17 cellular contexts compared by ENCODE assay signal in genomic region chr7:24733414-24734060, GRCh38. TPM values are rescaled to one million over a fixed set of nuclear protein-coding genes. Genes with fewer than 3 reads are reported as not detected.
A peak's percentile ranks its signal among the peaks of the same experiment; 100 is the strongest.
DNase-seq lines count a peak whose midpoint lies in the region; ATAC-seq and TF ChIP-seq lines count a peak whose summit lies in the region.
"Had no signal": no experiment of that assay in that cellular context is flagged by ENCODE, and none has a peak within 500 bp of the region (broad histone marks: within the 10 kb centered on the region; RNA-seq: fewer than 3 reads in every experiment).

No MANE protein-coding gene starts in this region.

- no peaks in the 10 kb centered on the region for H4K20me1 ChIP-seq in PC-9 (ENCODE audit: insufficient read depth)

- peak overlapping the region; percentile 79 for H3K14ac ChIP-seq in trophoblast cell (ENCODE audit: low read length)

- H3K4me3 ChIP-seq in PC-9 (no peak overlapping the region), trophoblast cell (ENCODE audit: low read depth, low read length) (no peak overlapping the region)
- H3K4me3 ChIP-seq: body of pancreas, spleen, stomach had no signal

- CTCF ChIA-PET in PC-9 (lab: Charles Lee): no interaction called here

- H4K8ac ChIP-seq in trophoblast cell (ENCODE audit: low read depth, low read length): peak overlapping the region; percentile 51

- POLR2A ChIA-PET in PC-9 (lab: Charles Lee; ENCODE audit: unreplicated experiment): no interaction called here

- H3K27me3 ChIP-seq in PC-9 (ENCODE audit: insufficient read depth, low read depth) (no peaks in the 10 kb centered on the region), trophoblast cell (ENCODE audit: insufficient read depth, low read length) (no peaks in the 10 kb centered on the region)
- H3K27me3 ChIP-seq: body of pancreas, stomach had no signal

- H3K4me2 ChIP-seq in PC-9 (0 out of 2 replicates have a peak overlapping the region, but pooled peaks have one; percentile 3), trophoblast cell (ENCODE audit: low read length) (no peak overlapping the region)

- peak overlapping the region; percentile 91 for H4K91ac ChIP-seq in trophoblast cell (ENCODE audit: low read depth, low read length)

- no peaks in the 10 kb centered on the region for H3K9me2 ChIP-seq in PC-9 (ENCODE audit: insufficient read depth)

- H3K36me3 ChIP-seq in PC-9 (ENCODE audit: low read depth) (no peaks in the 10 kb centered on the region), trophoblast cell (ENCODE audit: control insufficient read depth in 1 of 2, insufficient read depth in 2 of 2, low read length in 2 of 2) (peaks cover 0 to 3% of the 10 kb centered on the region in 2 experiments)
- H3K36me3 ChIP-seq: spleen, stomach had no signal

- no CpG with 5 or more reads among the region's 2 CpGs for WGBS in trophoblast cell (ENCODE audit: extremely low coverage, insufficient coverage, insufficient read length)

- H3K27ac ChIP-seq in PC-9 (peak overlapping the region; percentile 33; the same call in 1 of the 2 replicates), trophoblast cell (ENCODE audit: low read depth, low read length) (peak overlapping the region; percentile 52)
- H3K27ac ChIP-seq: body of pancreas, spleen, stomach had no signal

- peak overlapping the region; percentile 62 for H3K18ac ChIP-seq in trophoblast cell (ENCODE audit: low read length)

- peak overlapping the region; percentile 77 for H2BK5ac ChIP-seq in trophoblast cell (ENCODE audit: low read depth, low read length, poor library complexity)

- peak overlapping the region; percentile 41 for H3K4ac ChIP-seq in trophoblast cell (ENCODE audit: low read depth, low read length)

- H2BK12ac ChIP-seq in trophoblast cell (ENCODE audit: low read length): no peak overlapping the region

- peaks cover 7% of the 10 kb centered on the region for H3K79me1 ChIP-seq in trophoblast cell (ENCODE audit: low read length)

- H3K23ac ChIP-seq in trophoblast cell (ENCODE audit: low read length): no peak overlapping the region

- no peaks in the 10 kb centered on the region for H3F3A ChIP-seq in PC-9 (ENCODE audit: insufficient read depth, low read depth)

- peak; percentile 4 for ATAC-seq in GM18909 (IDR thresholded peaks at IDR 0.05; ENCODE audit: poor library complexity, unreplicated experiment)
- ATAC-seq in HG02610 (IDR thresholded peaks at IDR 0.05; ENCODE audit: unreplicated experiment): peak; percentile 10
- no peak for ATAC-seq in stimulated activated naive CD8-positive, alpha-beta T cell treated with anti-CD3 and anti-CD28 coated beads, Interleukin-15, Interleukin-2, amounts not matched to agents 100 U/mL and 50 U/mL, for 24 hours
- ATAC-seq: body of pancreas, left colon had no signal

- peak overlapping the region; percentile 27 for H4K12ac ChIP-seq in trophoblast cell (ENCODE audit: low read depth, low read length)

- H3K9ac ChIP-seq in trophoblast cell (ENCODE audit: low read length): no peak overlapping the region

- intact Hi-C loops in PC-9 (cut with micrococcal nuclease; ENCODE audit: unreplicated experiment): no loop called here

- H3K79me2 ChIP-seq in PC-9 (ENCODE audit: low read depth): no peaks in the 10 kb centered on the region
- peaks cover 3% of the 10 kb centered on the region for H3K79me2 ChIP-seq in trophoblast cell (ENCODE audit: control insufficient read depth, insufficient read depth, low read length, poor library complexity)

- peak overlapping the region; percentile 77 for H2AK5ac ChIP-seq in trophoblast cell (ENCODE audit: low read length)

- H3K4me1 ChIP-seq in PC-9 (replicated peaks; ENCODE audit: insufficient read depth) (peaks cover 24% of the 10 kb centered on the region), trophoblast cell (ENCODE audit: control insufficient read depth in 1 of 2, insufficient read depth in 2 of 2, low read length in 2 of 2) (peaks cover 12 to 17% of the 10 kb centered on the region in 2 experiments)
- H3K4me1 ChIP-seq: body of pancreas, stomach had no signal

- TF ChIP-seq CTCF in PC-9 (conservative IDR thresholded peaks at IDR 0.05): no peak

- DNase-seq in PC-9: peak in 1 of 2 experiments; percentile 66
- peak; percentile 78 to 80 for DNase-seq in trophoblast cell
- no peak for DNase-seq in GM19238 (ENCODE audit: insufficient read length, low spot score)
- DNase-seq in stimulated activated naive CD8-positive, alpha-beta T cell treated with anti-CD3 and anti-CD28 coated beads, Interleukin-15, Interleukin-2, amounts not matched to agents 100 U/mL and 50 U/mL, for 24 hours: no peak
- DNase-seq in effector CD4-positive, alpha-beta T cell: no peak
- DNase-seq: activated CD4-positive, CD25-positive, alpha-beta regulatory T cell; activated naive CD4-positive, alpha-beta T cell treated with anti-CD3 and anti-CD28 coated beads, Interleukin-2, amount 10 ng/mL, durations not matched to agents 7 days and 5 days; body of pancreas; CD4-positive, CD25-positive, alpha-beta regulatory T cell; left colon; NCI-H2171 treated with DMSO at 0.1 percent for 48 hours; NK-92 treated with Interleukin-12 subunit alpha and Interleukin-12 subunit beta, amount 100 ng/mL, for 24 hours; Right ventricle myocardium superior; spleen; stomach had no signal

- H2AFZ ChIP-seq in PC-9 (no peak overlapping the region), trophoblast cell (ENCODE audit: insufficient read depth, low read length, poor library complexity) (no peak overlapping the region)

- H3K9me3 ChIP-seq in PC-9 (ENCODE audit: insufficient read depth, low read depth) (peaks cover 5% of the 10 kb centered on the region), trophoblast cell (ENCODE audit: insufficient read depth, low read depth, low read length) (no peaks in the 10 kb centered on the region)
- H3K9me3 ChIP-seq: body of pancreas had no signal

- H2BK120ac ChIP-seq in trophoblast cell (ENCODE audit: insufficient read depth, low read length, poor library complexity): peak overlapping the region; percentile 67

- no TSS peak for BruUV-seq in PC-9 (replicated peaks; lab: Mats Ljungman, UMichigan)

RNA-seq across cellular contexts. Expression of gene GSDME, which starts 23.7 kb away (rescaled TPM):
- total RNA-seq in PC-9 (2021): 11.5 and 15.1 TPM in 2 replicates
- polyA plus RNA-seq in trophoblast cell (2013): 22.7 and 23.9 TPM in 2 replicates
- total RNA-seq: CD4-positive, CD25-positive, alpha-beta regulatory T cell had no signal

Comparison
In these comparisons a context has a peak if more than half of its experiments do, and no peak if none do; other contexts are left out.
1. DNase-seq: peak in trophoblast cell (2 of 2); none in GM19238 (single experiment), stimulated activated naive CD8-positive, alpha-beta T cell treated with anti-CD3 and anti-CD28 coated beads, Interleukin-15, Interleukin-2, amounts not matched to agents 100 U/mL and 50 U/mL, for 24 hours (single experiment) and effector CD4-positive, alpha-beta T cell (single experiment).